In genomic region chr5:57685866-57686265, GRCh38 we compare ENCODE assay signal across 18 cellular contexts.
DNase-seq lines count a peak whose midpoint lies in the region; ATAC-seq, FAIRE-seq and TF ChIP-seq lines count a peak whose summit lies in the region.
"Had no signal": no experiment of that assay in that cellular context is flagged by ENCODE, and none has a peak within 500 bp of the region (broad histone marks: within the 10 kb centered on the region; RNA-seq: fewer than 3 reads in every experiment).

No MANE protein-coding gene starts in this region.

- no peaks in the 10 kb centered on the region for H3K9me3 Mint-ChIP-seq in activated CD4-positive, alpha-beta T cell treated with anti-CD3 and anti-CD28 coated beads, Interleukin-2, amount 10 ng/mL, durations not matched to agents 24 days and 14 days
- H3K9me3 Mint-ChIP-seq in activated CD4-positive, alpha-beta T cell treated with anti-CD3 and anti-CD28 coated beads for 36 hours (ENCODE audit: low read depth): no peaks in the 10 kb centered on the region
- H3K9me3 Mint-ChIP-seq in T-cell (no peaks in the 10 kb centered on the region), mesothelial cell of epicardium (peaks cover 8% of the 10 kb centered on the region)

- no peaks in the 10 kb centered on the region for H3F3A ChIP-seq in neural cell (ENCODE audit: insufficient read depth, low read length, poor library complexity, severe bottlenecking)

- no TSS peak for BruUV-seq in HepG2 (replicated peaks; lab: Mats Ljungman, UMichigan)

- 54% methylated on average over 3 of the region's 3 CpGs for WGBS in HepG2 (ENCODE audit: low lambda C conversion rate)

- CTCF ChIA-PET in activated CD4-positive, alpha-beta T cell treated with anti-CD3 and anti-CD28 coated beads for 36 hours (lab: Charles Lee): no interaction called here
- CTCF ChIA-PET in HepG2 (lab: Yijun Ruan, JAX; ENCODE audit: low intra/inter-chr PET ratio, low total read pairs) (no interaction called here), T-cell (lab: Charles Lee) (no interaction called here)

- TF ChIP-seq RAD21 in HepG2 (CRISPR knock-in tag; IDR thresholded peaks at IDR 0.05) (no peak), neural cell (conservative IDR thresholded peaks at IDR 0.05) (no peak)

- no peak overlapping the region for H3K27ac ChIP-seq in HepG2 (ENCODE audit: extremely low read length, insufficient read depth, low read length)
- peak overlapping the region; percentile 37 for H3K27ac ChIP-seq in neural cell (ENCODE audit: low read length)
- H3K27ac ChIP-seq in dorsolateral prefrontal cortex: no peak overlapping the region
- H3K27ac ChIP-seq: BLaER1, GM23248 had no signal

- H3K4me3 ChIP-seq in HepG2 (replicated peaks in 1 of 3; ENCODE audit: insufficient read depth in 1 of 3, low read depth in 2 of 3, low read length in 3 of 3) (no peak overlapping the region), neural cell (ENCODE audit: low read length) (no peak overlapping the region), dorsolateral prefrontal cortex (no peak overlapping the region)
- H3K4me3 ChIP-seq: BLaER1, GM23248, HAP-1 had no signal

- H3K27me3 Mint-ChIP-seq in activated CD4-positive, alpha-beta T cell treated with anti-CD3 and anti-CD28 coated beads, Interleukin-2, amount 10 ng/mL, durations not matched to agents 24 days and 14 days: no peaks in the 10 kb centered on the region
- peaks cover 2% of the 10 kb centered on the region for H3K27me3 Mint-ChIP-seq in activated CD4-positive, alpha-beta T cell treated with anti-CD3 and anti-CD28 coated beads for 36 hours
- H3K27me3 Mint-ChIP-seq in T-cell (peaks cover 3 to 11% of the 10 kb centered on the region in 2 donors), mesothelial cell of epicardium (ENCODE audit: low read depth) (no peaks in the 10 kb centered on the region)

- DNase-seq in activated CD4-positive, alpha-beta T cell treated with anti-CD3 and anti-CD28 coated beads, Interleukin-2, amount 10 ng/mL, durations not matched to agents 24 days and 14 days: peak; percentile 14
- DNase-seq in activated CD4-positive, alpha-beta T cell treated with anti-CD3 and anti-CD28 coated beads for 36 hours: no peak
- no peak for DNase-seq in HepG2 (ENCODE audit: low spot score)
- no peak for DNase-seq in T-cell
- DNase-seq in mesothelial cell of epicardium (ENCODE audit: low spot score in 2 of 2, unreplicated experiment in 2 of 2): no peak
- no peak for DNase-seq in dorsolateral prefrontal cortex
- DNase-seq: 8988T; CD4-positive, alpha-beta memory T cell; DMS153; DMS79; GDM1; GM23248 had no signal

- no peaks in the 10 kb centered on the region for H3K4me1 ChIP-seq in HepG2 (ENCODE audit: insufficient read depth, low read length)
- H3K4me1 ChIP-seq: BLaER1, HAP-1 had no signal

- ATAC-seq in activated CD4-positive, alpha-beta T cell treated with anti-CD3 and anti-CD28 coated beads for 36 hours: no peak
- peak; percentile 62; the same call in 2 of the 3 replicates for ATAC-seq in HepG2
- ATAC-seq in T-cell (replicated peaks in 1 of 4): no peak

- no peak overlapping the region for H3K27ac Mint-ChIP-seq in activated CD4-positive, alpha-beta T cell treated with anti-CD3 and anti-CD28 coated beads, Interleukin-2, amount 10 ng/mL, durations not matched to agents 24 days and 14 days
- H3K27ac Mint-ChIP-seq in activated CD4-positive, alpha-beta T cell treated with anti-CD3 and anti-CD28 coated beads for 36 hours: no peak overlapping the region
- H3K27ac Mint-ChIP-seq in T-cell: no peak overlapping the region
- H3K27ac Mint-ChIP-seq in mesothelial cell of epicardium: no peak overlapping the region
- H3K27ac Mint-ChIP-seq: CD14-positive monocyte; CD4-positive, alpha-beta memory T cell had no signal

- POLR2A ChIA-PET in activated CD4-positive, alpha-beta T cell treated with anti-CD3 and anti-CD28 coated beads for 36 hours (lab: Charles Lee): no interaction called here
- POLR2A ChIA-PET in HepG2 (lab: Yijun Ruan, JAX) (no interaction called here), T-cell (lab: Charles Lee) (no interaction called here)

- no peaks in the 10 kb centered on the region for H3K4me1 Mint-ChIP-seq in activated CD4-positive, alpha-beta T cell treated with anti-CD3 and anti-CD28 coated beads, Interleukin-2, amount 10 ng/mL, durations not matched to agents 24 days and 14 days
- H3K4me1 Mint-ChIP-seq in activated CD4-positive, alpha-beta T cell treated with anti-CD3 and anti-CD28 coated beads for 36 hours: no peaks in the 10 kb centered on the region
- no peaks in the 10 kb centered on the region for H3K4me1 Mint-ChIP-seq in T-cell
- H3K4me1 Mint-ChIP-seq in mesothelial cell of epicardium: peaks cover 40% of the 10 kb centered on the region
- H3K4me1 Mint-ChIP-seq: CD14-positive monocyte; CD4-positive, alpha-beta memory T cell had no signal

- H3K27me3 ChIP-seq in HepG2 (ENCODE audit: control insufficient read depth in 1 of 2, insufficient read depth in 2 of 2, low read length in 2 of 2) (no peaks in the 10 kb centered on the region), neural cell (ENCODE audit: insufficient read depth, low read depth, low read length) (no peaks in the 10 kb centered on the region), dorsolateral prefrontal cortex (no peaks in the 10 kb centered on the region)
- H3K27me3 ChIP-seq: BLaER1 had no signal

- H3K79me2 ChIP-seq in HepG2 (ENCODE audit: insufficient read depth, low read length) (no peaks in the 10 kb centered on the region), neural cell (replicated peaks; ENCODE audit: insufficient read depth, low read length) (no peaks in the 10 kb centered on the region)

- H4K20me1 ChIP-seq in HepG2 (ENCODE audit: insufficient read depth, low read length) (no peaks in the 10 kb centered on the region), neural cell (ENCODE audit: insufficient read depth) (no peaks in the 10 kb centered on the region)
- H4K20me1 ChIP-seq: BLaER1 had no signal

- in situ Hi-C loops in HepG2 (cut with HindIII; ENCODE audit: extremely low pct_ligation_motif_present, low pct_unique_long_range_greater_than_20kb): no loop called here

- TF ChIP-seq CTCF in HepG2 (CRISPR knock-in tag; IDR thresholded peaks at IDR 0.05) (no peak), neural cell (IDR thresholded peaks at IDR 0.05; ENCODE audit: poor library complexity, severe bottlenecking) (no peak), mesothelial cell of epicardium (IDR thresholded peaks at IDR 0.05; ENCODE audit: unreplicated experiment) (no peak), dorsolateral prefrontal cortex (IDR thresholded peaks at IDR 0.05 in 54 of 56, conservative IDR thresholded peaks at IDR 0.05 in 2 of 56; ENCODE audit: low read depth in 1 of 56, partially characterized antibody in 56 of 56) (no peak)

- TF ChIP-seq POLR2A in HepG2 (IDR thresholded peaks at IDR 0.05; ENCODE audit: insufficient read depth in 1 of 2, low read depth in 2 of 2, low read length in 2 of 2): no peak

- no peaks in the 10 kb centered on the region for H3K9me2 ChIP-seq in neural cell (ENCODE audit: insufficient read depth, low read length)

- H2AFZ ChIP-seq in HepG2 (ENCODE audit: low read length) (no peak overlapping the region), neural cell (ENCODE audit: low read depth, low read length) (peak overlapping the region; percentile 14)
- H2AFZ ChIP-seq: GM23248 had no signal

- FAIRE-seq in HepG2 (lab: Jason Lieb, UNC): no peak
- FAIRE-seq: GM12892, GM18507 had no signal

- no peak overlapping the region for H3K9ac ChIP-seq in HepG2 (ENCODE audit: insufficient read depth, low read depth, low read length)
- H3K9ac ChIP-seq in neural cell (ENCODE audit: low read length): no peak overlapping the region
- H3K9ac ChIP-seq: BLaER1, GM23248 had no signal

- H3K4me2 ChIP-seq in HepG2 (ENCODE audit: low read depth, low read length) (no peak overlapping the region), neural cell (ENCODE audit: low read length) (no peak overlapping the region)
- H3K4me2 ChIP-seq: BLaER1 had no signal

- TF ChIP-seq EP300 in HepG2 (IDR thresholded peaks at IDR 0.05; ENCODE audit: low read depth in 2 of 2, low read length in 2 of 2): no peak
- no peak for TF ChIP-seq EP300 in HepG2 (CRISPR knock-in tag; IDR thresholded peaks at IDR 0.05; ENCODE audit: borderline replicate concordance)
- TF ChIP-seq EP300 in neural cell (conservative IDR thresholded peaks at IDR 0.05; ENCODE audit: poor library complexity, severe bottlenecking): no peak

- no peaks in the 10 kb centered on the region for H3K36me3 Mint-ChIP-seq in activated CD4-positive, alpha-beta T cell treated with anti-CD3 and anti-CD28 coated beads, Interleukin-2, amount 10 ng/mL, durations not matched to agents 24 days and 14 days (ENCODE audit: low read depth)
- no peaks in the 10 kb centered on the region for H3K36me3 Mint-ChIP-seq in activated CD4-positive, alpha-beta T cell treated with anti-CD3 and anti-CD28 coated beads for 36 hours (ENCODE audit: low read depth)
- H3K36me3 Mint-ChIP-seq in T-cell: no peaks in the 10 kb centered on the region
- no peaks in the 10 kb centered on the region for H3K36me3 Mint-ChIP-seq in mesothelial cell of epicardium
- H3K36me3 Mint-ChIP-seq: CD14-positive monocyte; CD4-positive, alpha-beta memory T cell had no signal

- intact Hi-C loops in activated CD4-positive, alpha-beta T cell treated with anti-CD3 and anti-CD28 coated beads, Interleukin-2, amount 10 ng/mL, durations not matched to agents 24 days and 14 days (cut with micrococcal nuclease): no loop called here
- intact Hi-C loops in activated CD4-positive, alpha-beta T cell treated with anti-CD3 and anti-CD28 coated beads for 36 hours (cut with DNase I, micrococcal nuclease): no loop called here
- intact Hi-C loops in HepG2 (cut with micrococcal nuclease; ENCODE audit: unreplicated experiment): loop anchor here (1.0 kb wide), 1 partner anchor 35 kb away; no protein-coding TSS in a partner anchor
- intact Hi-C loops in dorsolateral prefrontal cortex (cut with DNase I): no loop called here

- H3K9me3 ChIP-seq in HepG2 (ENCODE audit: low read length): no peaks in the 10 kb centered on the region
- H3K9me3 ChIP-seq in neural cell (ENCODE audit: low read length): no peaks in the 10 kb centered on the region
- H3K9me3 ChIP-seq: BLaER1, HAP-1 had no signal

- H3K4me3 Mint-ChIP-seq in activated CD4-positive, alpha-beta T cell treated with anti-CD3 and anti-CD28 coated beads, Interleukin-2, amount 10 ng/mL, durations not matched to agents 24 days and 14 days: no peak overlapping the region
- no peak overlapping the region for H3K4me3 Mint-ChIP-seq in activated CD4-positive, alpha-beta T cell treated with anti-CD3 and anti-CD28 coated beads for 36 hours
- H3K4me3 Mint-ChIP-seq in T-cell (no peak overlapping the region), mesothelial cell of epicardium (no peak overlapping the region)
- H3K4me3 Mint-ChIP-seq: CD14-positive monocyte; CD4-positive, alpha-beta memory T cell had no signal

- no peaks in the 10 kb centered on the region for H3K36me3 ChIP-seq in HepG2 (replicated peaks in 1 of 2; ENCODE audit: control insufficient read depth in 1 of 2, insufficient read depth in 2 of 2, low read length in 2 of 2)
- no peaks in the 10 kb centered on the region for H3K36me3 ChIP-seq in neural cell (ENCODE audit: insufficient read depth, low read length)
- H3K36me3 ChIP-seq: BLaER1, HAP-1 had no signal

TF ChIP-seq in HepG2, 621 proteins besides CTCF, POLR2A, EP300 and RAD21 (continues in another document):
- TF ChIP-seq CEBPG (CRISPR knock-in tag; IDR thresholded peaks at IDR 0.05): peak; percentile 43; the same call in 1 of the 2 replicates

TF ChIP-seq in neural cell, 6 proteins besides CTCF, POLR2A, EP300 and RAD21 (continues in another document):
- TF ChIP-seq POLR2AphosphoS5 (IDR thresholded peaks at IDR 0.05) (peak; percentile 8), SMC3 (conservative IDR thresholded peaks at IDR 0.05; ENCODE audit: poor library complexity) (no peak)
